In the genomic region with DNA sequence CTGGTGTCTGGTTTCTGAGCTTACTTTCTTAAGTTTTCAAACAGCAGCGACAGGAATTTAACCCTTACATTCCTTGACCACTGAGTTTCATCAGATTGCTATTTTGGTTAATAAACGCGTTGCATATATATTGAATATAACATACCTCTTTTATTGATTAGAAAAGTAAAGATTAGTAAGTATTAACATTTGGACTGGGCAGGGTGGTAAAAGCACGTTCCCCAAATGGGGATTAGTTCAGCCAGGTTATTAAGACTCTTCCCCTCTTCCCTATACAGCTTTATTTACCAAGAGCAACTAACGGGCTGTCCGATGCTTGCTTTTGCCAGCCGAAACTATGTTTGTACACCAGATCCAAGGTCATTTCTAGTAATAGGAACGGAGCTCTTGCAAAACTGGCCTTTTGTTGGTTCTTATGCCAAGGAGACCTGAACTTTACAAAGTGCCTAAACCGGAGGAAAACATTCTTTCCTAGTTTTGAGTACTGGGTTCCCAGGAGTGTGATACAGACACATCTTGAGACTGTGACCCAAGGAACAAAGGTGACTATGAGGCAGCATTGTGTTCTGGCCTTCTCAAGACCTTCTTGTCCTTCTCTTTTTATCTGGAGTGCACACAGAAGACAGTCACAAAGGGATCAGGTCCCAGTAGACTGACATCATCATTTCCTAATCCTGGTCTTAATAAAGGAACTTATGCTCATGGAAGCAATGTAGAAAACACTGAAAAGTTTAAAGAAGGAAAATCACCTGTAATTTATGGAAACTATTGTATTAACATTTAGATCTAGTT, we compare ENCODE assay signal across 1 cellular context.
TF ChIP-seq lines count a peak whose summit lies in the region.

No MANE protein-coding gene starts in this region.

TF ChIP-seq in HepG2, 621 proteins besides CTCF, POLR2A, EP300 and RAD21 (continued from another document and continues in another):
- TF ChIP-seq ZBTB4 (CRISPR knock-in tag; IDR thresholded peaks at IDR 0.05; ENCODE audit: borderline replicate concordance) (no peak), ZNF205 (CRISPR knock-in tag; IDR thresholded peaks at IDR 0.05) (peak; percentile 69; the same call in 1 of the 2 replicates), ARNTL (CRISPR knock-in tag; IDR thresholded peaks at IDR 0.05) (no peak), GABPB1 (CRISPR knock-in tag; IDR thresholded peaks at IDR 0.05) (no peak), ATF7-NPFF (CRISPR knock-in tag; IDR thresholded peaks at IDR 0.05; ENCODE audit: low read depth) (no peak), ZNF678 (CRISPR knock-in tag; IDR thresholded peaks at IDR 0.05) (no peak), MZF1 (CRISPR knock-in tag; IDR thresholded peaks at IDR 0.05; ENCODE audit: borderline replicate concordance) (no peak), CCAR2 (optimal IDR thresholded peaks at IDR 0.05; ENCODE audit: low read depth, low read length) (no peak), ZNF672 (CRISPR knock-in tag; IDR thresholded peaks at IDR 0.05) (no peak), NCOA5 (CRISPR knock-in tag; IDR thresholded peaks at IDR 0.05) (no peak), RFXANK (CRISPR knock-in tag; IDR thresholded peaks at IDR 0.05) (no peak), MYC (CRISPR knock-in tag; IDR thresholded peaks at IDR 0.05; ENCODE audit: borderline replicate concordance) (no peak), ZUFSP (CRISPR knock-in tag; IDR thresholded peaks at IDR 0.05; ENCODE audit: borderline replicate concordance) (no peak), ZNF816 (CRISPR knock-in tag; IDR thresholded peaks at IDR 0.05; ENCODE audit: borderline replicate concordance) (no peak), HOXA3 (CRISPR knock-in tag; IDR thresholded peaks at IDR 0.05) (peak; percentile 71), ZFX (CRISPR knock-in tag; IDR thresholded peaks at IDR 0.05; ENCODE audit: low read depth) (0 out of 2 replicates have a peak, but pooled peaks have one; percentile 45), ZNF317 (CRISPR knock-in tag; IDR thresholded peaks at IDR 0.05) (peak; percentile 64), GATA4 (IDR thresholded peaks at IDR 0.05; ENCODE audit: borderline replicate concordance, low read depth) (no peak), ATM (IDR thresholded peaks at IDR 0.05; ENCODE audit: borderline replicate concordance) (no peak), FOXK2 (IDR thresholded peaks at IDR 0.05) (peak; percentile 37; the same call in 1 of the 2 replicates), ZNF567 (CRISPR knock-in tag; IDR thresholded peaks at IDR 0.05; ENCODE audit: borderline replicate concordance) (no peak), ZNF431 (CRISPR knock-in tag; IDR thresholded peaks at IDR 0.05; ENCODE audit: borderline replicate concordance, low read depth) (no peak), KLF15 (CRISPR knock-in tag; IDR thresholded peaks at IDR 0.05; ENCODE audit: borderline replicate concordance) (no peak), CHCHD3 (CRISPR knock-in tag; IDR thresholded peaks at IDR 0.05) (no peak), SRSF4 (IDR thresholded peaks at IDR 0.05; ENCODE audit: low read depth, low read length, poor library complexity, severe bottlenecking) (no peak), MTF1 (CRISPR knock-in tag; IDR thresholded peaks at IDR 0.05) (no peak), ZNF7 (CRISPR knock-in tag; IDR thresholded peaks at IDR 0.05) (no peak)
- TF ChIP-seq, protein P1, sequence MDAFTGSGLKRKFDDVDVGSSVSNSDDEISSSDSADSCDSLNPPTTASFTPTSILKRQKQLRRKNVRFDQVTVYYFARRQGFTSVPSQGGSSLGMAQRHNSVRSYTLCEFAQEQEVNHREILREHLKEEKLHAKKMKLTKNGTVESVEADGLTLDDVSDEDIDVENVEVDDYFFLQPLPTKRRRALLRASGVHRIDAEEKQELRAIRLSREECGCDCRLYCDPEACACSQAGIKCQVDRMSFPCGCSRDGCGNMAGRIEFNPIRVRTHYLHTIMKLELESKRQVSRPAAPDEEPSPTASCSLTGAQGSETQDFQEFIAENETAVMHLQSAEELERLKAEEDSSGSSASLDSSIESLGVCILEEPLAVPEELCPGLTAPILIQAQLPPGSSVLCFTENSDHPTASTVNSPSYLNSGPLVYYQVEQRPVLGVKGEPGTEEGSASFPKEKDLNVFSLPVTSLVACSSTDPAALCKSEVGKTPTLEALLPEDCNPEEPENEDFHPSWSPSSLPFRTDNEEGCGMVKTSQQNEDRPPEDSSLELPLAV (CRISPR knock-in tag; conservative IDR thresholded peaks at IDR 0.05; ENCODE audit: low read depth), result no peak
- TF ChIP-seq, protein P2, sequence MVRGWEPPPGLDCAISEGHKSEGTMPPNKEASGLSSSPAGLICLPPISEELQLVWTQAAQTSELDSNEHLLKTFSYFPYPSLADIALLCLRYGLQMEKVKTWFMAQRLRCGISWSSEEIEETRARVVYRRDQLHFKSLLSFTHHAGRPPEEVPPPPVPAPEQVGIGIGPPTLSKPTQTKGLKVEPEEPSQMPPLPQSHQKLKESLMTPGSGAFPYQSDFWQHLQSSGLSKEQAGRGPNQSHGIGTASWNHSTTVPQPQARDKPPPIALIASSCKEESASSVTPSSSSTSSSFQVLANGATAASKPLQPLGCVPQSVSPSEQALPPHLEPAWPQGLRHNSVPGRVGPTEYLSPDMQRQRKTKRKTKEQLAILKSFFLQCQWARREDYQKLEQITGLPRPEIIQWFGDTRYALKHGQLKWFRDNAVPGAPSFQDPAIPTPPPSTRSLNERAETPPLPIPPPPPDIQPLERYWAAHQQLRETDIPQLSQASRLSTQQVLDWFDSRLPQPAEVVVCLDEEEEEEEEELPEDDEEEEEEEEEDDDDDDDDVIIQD (CRISPR knock-in tag; IDR thresholded peaks at IDR 0.05; ENCODE audit: low read depth), result peak; percentile 93
- TF ChIP-seq, protein P3, sequence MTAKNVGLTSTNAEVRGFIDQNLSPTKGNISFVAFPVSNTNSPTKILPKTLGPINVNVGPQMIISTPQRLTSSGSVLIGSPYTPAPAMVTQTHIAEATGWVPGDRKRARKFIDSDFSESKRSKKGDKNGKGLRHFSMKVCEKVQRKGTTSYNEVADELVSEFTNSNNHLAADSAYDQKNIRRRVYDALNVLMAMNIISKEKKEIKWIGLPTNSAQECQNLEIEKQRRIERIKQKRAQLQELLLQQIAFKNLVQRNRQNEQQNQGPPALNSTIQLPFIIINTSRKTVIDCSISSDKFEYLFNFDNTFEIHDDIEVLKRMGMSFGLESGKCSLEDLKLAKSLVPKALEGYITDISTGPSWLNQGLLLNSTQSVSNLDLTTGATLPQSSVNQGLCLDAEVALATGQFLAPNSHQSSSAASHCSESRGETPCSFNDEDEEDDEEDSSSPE (CRISPR knock-in tag; IDR thresholded peaks at IDR 0.05), result no peak
- TF ChIP-seq, protein P4, sequence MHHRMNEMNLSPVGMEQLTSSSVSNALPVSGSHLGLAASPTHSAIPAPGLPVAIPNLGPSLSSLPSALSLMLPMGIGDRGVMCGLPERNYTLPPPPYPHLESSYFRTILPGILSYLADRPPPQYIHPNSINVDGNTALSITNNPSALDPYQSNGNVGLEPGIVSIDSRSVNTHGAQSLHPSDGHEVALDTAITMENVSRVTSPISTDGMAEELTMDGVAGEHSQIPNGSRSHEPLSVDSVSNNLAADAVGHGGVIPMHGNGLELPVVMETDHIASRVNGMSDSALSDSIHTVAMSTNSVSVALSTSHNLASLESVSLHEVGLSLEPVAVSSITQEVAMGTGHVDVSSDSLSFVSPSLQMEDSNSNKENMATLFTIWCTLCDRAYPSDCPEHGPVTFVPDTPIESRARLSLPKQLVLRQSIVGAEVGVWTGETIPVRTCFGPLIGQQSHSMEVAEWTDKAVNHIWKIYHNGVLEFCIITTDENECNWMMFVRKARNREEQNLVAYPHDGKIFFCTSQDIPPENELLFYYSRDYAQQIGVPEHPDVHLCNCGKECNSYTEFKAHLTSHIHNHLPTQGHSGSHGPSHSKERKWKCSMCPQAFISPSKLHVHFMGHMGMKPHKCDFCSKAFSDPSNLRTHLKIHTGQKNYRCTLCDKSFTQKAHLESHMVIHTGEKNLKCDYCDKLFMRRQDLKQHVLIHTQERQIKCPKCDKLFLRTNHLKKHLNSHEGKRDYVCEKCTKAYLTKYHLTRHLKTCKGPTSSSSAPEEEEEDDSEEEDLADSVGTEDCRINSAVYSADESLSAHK (CRISPR knock-in tag; IDR thresholded peaks at IDR 0.05; ENCODE audit: borderline replicate concordance), result no peak
- TF ChIP-seq, protein P5, sequence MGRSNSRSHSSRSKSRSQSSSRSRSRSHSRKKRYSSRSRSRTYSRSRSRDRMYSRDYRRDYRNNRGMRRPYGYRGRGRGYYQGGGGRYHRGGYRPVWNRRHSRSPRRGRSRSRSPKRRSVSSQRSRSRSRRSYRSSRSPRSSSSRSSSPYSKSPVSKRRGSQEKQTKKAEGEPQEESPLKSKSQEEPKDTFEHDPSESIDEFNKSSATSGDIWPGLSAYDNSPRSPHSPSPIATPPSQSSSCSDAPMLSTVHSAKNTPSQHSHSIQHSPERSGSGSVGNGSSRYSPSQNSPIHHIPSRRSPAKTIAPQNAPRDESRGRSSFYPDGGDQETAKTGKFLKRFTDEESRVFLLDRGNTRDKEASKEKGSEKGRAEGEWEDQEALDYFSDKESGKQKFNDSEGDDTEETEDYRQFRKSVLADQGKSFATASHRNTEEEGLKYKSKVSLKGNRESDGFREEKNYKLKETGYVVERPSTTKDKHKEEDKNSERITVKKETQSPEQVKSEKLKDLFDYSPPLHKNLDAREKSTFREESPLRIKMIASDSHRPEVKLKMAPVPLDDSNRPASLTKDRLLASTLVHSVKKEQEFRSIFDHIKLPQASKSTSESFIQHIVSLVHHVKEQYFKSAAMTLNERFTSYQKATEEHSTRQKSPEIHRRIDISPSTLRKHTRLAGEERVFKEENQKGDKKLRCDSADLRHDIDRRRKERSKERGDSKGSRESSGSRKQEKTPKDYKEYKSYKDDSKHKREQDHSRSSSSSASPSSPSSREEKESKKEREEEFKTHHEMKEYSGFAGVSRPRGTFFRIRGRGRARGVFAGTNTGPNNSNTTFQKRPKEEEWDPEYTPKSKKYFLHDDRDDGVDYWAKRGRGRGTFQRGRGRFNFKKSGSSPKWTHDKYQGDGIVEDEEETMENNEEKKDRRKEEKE (IDR thresholded peaks at IDR 0.05), result no peak
- TF ChIP-seq, protein P6, sequence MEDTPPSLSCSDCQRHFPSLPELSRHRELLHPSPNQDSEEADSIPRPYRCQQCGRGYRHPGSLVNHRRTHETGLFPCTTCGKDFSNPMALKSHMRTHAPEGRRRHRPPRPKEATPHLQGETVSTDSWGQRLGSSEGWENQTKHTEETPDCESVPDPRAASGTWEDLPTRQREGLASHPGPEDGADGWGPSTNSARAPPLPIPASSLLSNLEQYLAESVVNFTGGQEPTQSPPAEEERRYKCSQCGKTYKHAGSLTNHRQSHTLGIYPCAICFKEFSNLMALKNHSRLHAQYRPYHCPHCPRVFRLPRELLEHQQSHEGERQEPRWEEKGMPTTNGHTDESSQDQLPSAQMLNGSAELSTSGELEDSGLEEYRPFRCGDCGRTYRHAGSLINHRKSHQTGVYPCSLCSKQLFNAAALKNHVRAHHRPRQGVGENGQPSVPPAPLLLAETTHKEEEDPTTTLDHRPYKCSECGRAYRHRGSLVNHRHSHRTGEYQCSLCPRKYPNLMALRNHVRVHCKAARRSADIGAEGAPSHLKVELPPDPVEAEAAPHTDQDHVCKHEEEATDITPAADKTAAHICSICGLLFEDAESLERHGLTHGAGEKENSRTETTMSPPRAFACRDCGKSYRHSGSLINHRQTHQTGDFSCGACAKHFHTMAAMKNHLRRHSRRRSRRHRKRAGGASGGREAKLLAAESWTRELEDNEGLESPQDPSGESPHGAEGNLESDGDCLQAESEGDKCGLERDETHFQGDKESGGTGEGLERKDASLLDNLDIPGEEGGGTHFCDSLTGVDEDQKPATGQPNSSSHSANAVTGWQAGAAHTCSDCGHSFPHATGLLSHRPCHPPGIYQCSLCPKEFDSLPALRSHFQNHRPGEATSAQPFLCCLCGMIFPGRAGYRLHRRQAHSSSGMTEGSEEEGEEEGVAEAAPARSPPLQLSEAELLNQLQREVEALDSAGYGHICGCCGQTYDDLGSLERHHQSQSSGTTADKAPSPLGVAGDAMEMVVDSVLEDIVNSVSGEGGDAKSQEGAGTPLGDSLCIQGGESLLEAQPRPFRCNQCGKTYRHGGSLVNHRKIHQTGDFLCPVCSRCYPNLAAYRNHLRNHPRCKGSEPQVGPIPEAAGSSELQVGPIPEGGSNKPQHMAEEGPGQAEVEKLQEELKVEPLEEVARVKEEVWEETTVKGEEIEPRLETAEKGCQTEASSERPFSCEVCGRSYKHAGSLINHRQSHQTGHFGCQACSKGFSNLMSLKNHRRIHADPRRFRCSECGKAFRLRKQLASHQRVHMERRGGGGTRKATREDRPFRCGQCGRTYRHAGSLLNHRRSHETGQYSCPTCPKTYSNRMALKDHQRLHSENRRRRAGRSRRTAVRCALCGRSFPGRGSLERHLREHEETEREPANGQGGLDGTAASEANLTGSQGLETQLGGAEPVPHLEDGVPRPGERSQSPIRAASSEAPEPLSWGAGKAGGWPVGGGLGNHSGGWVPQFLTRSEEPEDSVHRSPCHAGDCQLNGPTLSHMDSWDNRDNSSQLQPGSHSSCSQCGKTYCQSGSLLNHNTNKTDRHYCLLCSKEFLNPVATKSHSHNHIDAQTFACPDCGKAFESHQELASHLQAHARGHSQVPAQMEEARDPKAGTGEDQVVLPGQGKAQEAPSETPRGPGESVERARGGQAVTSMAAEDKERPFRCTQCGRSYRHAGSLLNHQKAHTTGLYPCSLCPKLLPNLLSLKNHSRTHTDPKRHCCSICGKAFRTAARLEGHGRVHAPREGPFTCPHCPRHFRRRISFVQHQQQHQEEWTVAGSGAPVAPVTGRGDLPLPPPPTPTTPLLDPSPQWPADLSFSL (CRISPR knock-in tag; IDR thresholded peaks at IDR 0.05), result no peak
